In the genomic region with DNA sequence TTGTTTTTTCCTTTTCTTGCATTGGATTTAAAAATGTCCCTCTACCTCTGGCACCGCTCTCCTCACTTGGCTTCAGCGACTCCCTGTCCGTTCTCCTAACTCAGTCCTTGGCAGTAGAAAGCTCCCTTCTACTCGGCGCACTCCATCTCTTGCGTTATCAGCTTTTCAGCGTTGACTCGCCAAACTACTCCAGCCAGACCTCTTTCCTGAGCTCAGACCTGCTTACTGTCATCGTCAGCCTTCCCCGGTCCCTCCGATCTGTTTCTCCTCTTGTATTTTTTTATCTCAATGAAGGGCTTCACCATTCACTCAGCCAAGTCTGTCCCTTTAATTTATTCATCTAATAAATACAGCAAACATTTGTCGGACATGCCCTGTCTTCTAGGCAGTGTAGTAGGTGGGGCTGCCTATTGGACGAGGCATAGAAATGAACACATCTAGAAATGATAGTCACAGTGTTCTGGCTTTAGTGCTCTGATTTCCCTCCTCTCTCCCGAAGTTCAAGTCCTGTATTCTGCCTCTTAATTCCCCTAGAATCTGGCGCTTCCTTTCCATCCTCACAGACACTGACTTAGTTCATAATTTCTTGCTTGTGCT, we compare ENCODE assay signal across 9 cellular contexts. TPM values are rescaled to one million over a fixed set of nuclear protein-coding genes. Genes with fewer than 3 reads are reported as not detected.
DNase-seq lines count a peak whose midpoint lies in the region; ATAC-seq and TF ChIP-seq lines count a peak whose summit lies in the region.
"Had no signal": no experiment of that assay in that cellular context is flagged by ENCODE, and none has a peak within 500 bp of the region (broad histone marks: within the 10 kb centered on the region; RNA-seq: fewer than 3 reads in every experiment).

No MANE protein-coding gene starts in this region.

- CTCF ChIA-PET in AG04449 (lab: Yijun Ruan, JAX), result interaction anchor here (1.0 to 2.0 kb wide), 7 partner anchors 10 to 487 kb away, joined by 3 to 6 read pairs (median 5); a partner anchor contains a TSS
- CTCF ChIA-PET in activated CD8-positive, alpha-beta T cell treated with anti-CD3 and anti-CD28 coated beads, Interleukin-2, amount 10 ng/mL, durations not matched to agents 7 days and 5 days (lab: Charles Lee), result interaction anchor here (1.2 to 1.8 kb wide), 3 partner anchors 98 to 493 kb away, joined by 5 to 10 read pairs (median 6); a partner anchor contains a TSS

- TF ChIP-seq CTCF in AG04449 (IDR thresholded peaks at IDR 0.05; ENCODE audit: insufficient read depth, low read length, missing control alignments) (no peak), sigmoid colon (IDR thresholded peaks at IDR 0.05) (no peak), mesothelial cell of epicardium (IDR thresholded peaks at IDR 0.05; ENCODE audit: unreplicated experiment) (no peak)

- no peaks in the 10 kb centered on the region for H3K9me3 ChIP-seq in sigmoid colon

- no peak for TF ChIP-seq EP300 in sigmoid colon (IDR thresholded peaks at IDR 0.05)

- no peaks in the 10 kb centered on the region for H3K9me3 Mint-ChIP-seq in activated CD8-positive, alpha-beta T cell treated with anti-CD3 and anti-CD28 coated beads, Interleukin-2, amount 10 ng/mL, durations not matched to agents 7 days and 5 days (ENCODE audit: insufficient read depth)
- H3K9me3 Mint-ChIP-seq in mesothelial cell of epicardium, result no peaks in the 10 kb centered on the region
- H3K9me3 Mint-ChIP-seq: nephron had no signal

- H3K27ac ChIP-seq in sigmoid colon, result peak overlapping the region; percentile 94 to 96 (median 94)

- H3K27ac Mint-ChIP-seq in activated CD8-positive, alpha-beta T cell treated with anti-CD3 and anti-CD28 coated beads, Interleukin-2, amount 10 ng/mL, durations not matched to agents 7 days and 5 days, result no peak overlapping the region
- H3K27ac Mint-ChIP-seq in mesothelial cell of epicardium, result no peak overlapping the region
- H3K27ac Mint-ChIP-seq: nephron had no signal

- H3K4me1 ChIP-seq in sigmoid colon, result peaks cover 0 to 18% (median 12%) of the 10 kb centered on the region in 4 donors

- H3K36me3 Mint-ChIP-seq in activated CD8-positive, alpha-beta T cell treated with anti-CD3 and anti-CD28 coated beads, Interleukin-2, amount 10 ng/mL, durations not matched to agents 7 days and 5 days (ENCODE audit: low read depth), result no peaks in the 10 kb centered on the region
- no peaks in the 10 kb centered on the region for H3K36me3 Mint-ChIP-seq in mesothelial cell of epicardium

- H3K4me3 ChIP-seq in AG04449 (ENCODE audit: low read depth, low read length), result peak overlapping the region; percentile 85
- peak overlapping the region; percentile 67 to 84 (median 80) for H3K4me3 ChIP-seq in sigmoid colon

- peaks cover 5% of the 10 kb centered on the region for H3K27me3 Mint-ChIP-seq in activated CD8-positive, alpha-beta T cell treated with anti-CD3 and anti-CD28 coated beads, Interleukin-2, amount 10 ng/mL, durations not matched to agents 7 days and 5 days (ENCODE audit: low read depth)
- no peaks in the 10 kb centered on the region for H3K27me3 Mint-ChIP-seq in mesothelial cell of epicardium (ENCODE audit: low read depth)

- intact Hi-C loops in left ventricle myocardium superior (cut with micrococcal nuclease) (no loop called here), sigmoid colon (cut with DNase I) (no loop called here)

- POLR2A ChIA-PET in AG04449 (lab: Yijun Ruan, JAX), result interaction anchor here (0.9 to 1.7 kb wide), 9 partner anchors 8 to 107 kb away, joined by 3 to 9 read pairs (median 3); no protein-coding TSS in a partner anchor
- POLR2A ChIA-PET in activated CD8-positive, alpha-beta T cell treated with anti-CD3 and anti-CD28 coated beads, Interleukin-2, amount 10 ng/mL, durations not matched to agents 7 days and 5 days (lab: Charles Lee), result interaction anchor here (0.6 to 2.3 kb wide), 4 partner anchors 12 to 1244 kb away, joined by 3 to 15 read pairs (median 3); a partner anchor contains a TSS

- H3K4me3 Mint-ChIP-seq in activated CD8-positive, alpha-beta T cell treated with anti-CD3 and anti-CD28 coated beads, Interleukin-2, amount 10 ng/mL, durations not matched to agents 7 days and 5 days, result no peak overlapping the region
- no peak overlapping the region for H3K4me3 Mint-ChIP-seq in mesothelial cell of epicardium
- H3K4me3 Mint-ChIP-seq: nephron had no signal

- H3K27me3 ChIP-seq in sigmoid colon, result no peaks in the 10 kb centered on the region

- H3K4me1 Mint-ChIP-seq in activated CD8-positive, alpha-beta T cell treated with anti-CD3 and anti-CD28 coated beads, Interleukin-2, amount 10 ng/mL, durations not matched to agents 7 days and 5 days (ENCODE audit: low read depth), result peaks cover 5% of the 10 kb centered on the region
- H3K4me1 Mint-ChIP-seq in mesothelial cell of epicardium, result peaks cover 3% of the 10 kb centered on the region

- DNase-seq in AG04449 (ENCODE audit: low read depth, low spot score) (no peak), M059J (ENCODE audit: low read depth) (peak; percentile 49), left ventricle myocardium superior (no peak), sigmoid colon (peak; percentile 83), mesothelial cell of epicardium (ENCODE audit: low spot score in 2 of 2, unreplicated experiment in 2 of 2) (no peak)
- peak; percentile 36 for DNase-seq in activated CD8-positive, alpha-beta T cell treated with anti-CD3 and anti-CD28 coated beads, Interleukin-2, amount 10 ng/mL, durations not matched to agents 7 days and 5 days
- no peak for DNase-seq in NK-92 treated with Interleukin-12 subunit alpha and Interleukin-12 subunit beta, amount 100 ng/mL, for 24 hours (lab: John Stamatoyannopoulos, UW)

- 5 to 8% methylated on average over 15 of the region's 15 CpGs for WGBS in sigmoid colon, 2 donors

- H3K36me3 ChIP-seq in sigmoid colon, result no peaks in the 10 kb centered on the region

- ATAC-seq in GM18907 (IDR thresholded peaks at IDR 0.05; ENCODE audit: unreplicated experiment), result peak; percentile 14
- ATAC-seq in activated CD8-positive, alpha-beta T cell treated with anti-CD3 and anti-CD28 coated beads, Interleukin-2, amount 10 ng/mL, durations not matched to agents 7 days and 5 days, result peak; percentile 5
- peak; percentile 76 for ATAC-seq in left ventricle myocardium superior

- no peak for TF ChIP-seq POLR2A in sigmoid colon (IDR thresholded peaks at IDR 0.05)

RNA-seq across cellular contexts. Expression of a gene that starts 0.9 kb away (rescaled TPM):
- total RNA-seq in M059J (2014; rRNA removed; shearing (Covaris generic)), result 8.4 and 20.6 TPM in 2 replicates
- total RNA-seq in activated CD8-positive, alpha-beta T cell treated with anti-CD3 and anti-CD28 coated beads, Interleukin-2, amount 10 ng/mL, durations not matched to agents 7 days and 5 days, result 10 to 100 TPM; 31.7 to 32.4 TPM
- total RNA-seq in left ventricle myocardium superior (4.9 TPM), sigmoid colon (10 to 100 TPM; 12.5 to 40.4 (median 20.4) TPM), mesothelial cell of epicardium (46.2 to 51.1 TPM (median 48.6 TPM) in 3 replicates)
- polyA plus RNA-seq in sigmoid colon, result 10 to 100 TPM in 1 of 3 donors, 1 to 10 TPM in 2; 1.8 to 19.4 (median 4.9) TPM

RNA-seq across cellular contexts. Expression of a gene that starts 12.5 kb away (rescaled TPM):
- total RNA-seq in M059J (2014; rRNA removed; shearing (Covaris generic)), result 40.9 and 43.3 TPM in 2 replicates
- total RNA-seq in activated CD8-positive, alpha-beta T cell treated with anti-CD3 and anti-CD28 coated beads, Interleukin-2, amount 10 ng/mL, durations not matched to agents 7 days and 5 days, result 1 to 10 TPM; 1.0 to 1.1 TPM
- total RNA-seq in left ventricle myocardium superior, result 14.9 TPM
- 10 to 100 TPM; 13.2 to 24.6 (median 16.0) TPM for total RNA-seq in sigmoid colon
- polyA plus RNA-seq in sigmoid colon, result 1 to 10 TPM; 1.8 to 7.0 (median 3.6) TPM
- total RNA-seq in mesothelial cell of epicardium, result 38.1 to 40.9 TPM (median 40.3 TPM) in 3 replicates

RNA-seq across cellular contexts. Expression of a gene that starts 37.4 kb away (rescaled TPM):
- total RNA-seq in M059J (2014; rRNA removed; shearing (Covaris generic)), result 0.39 and 2.3 TPM in 2 replicates
- 1 to 10 TPM; 3.8 to 4.3 TPM for total RNA-seq in activated CD8-positive, alpha-beta T cell treated with anti-CD3 and anti-CD28 coated beads, Interleukin-2, amount 10 ng/mL, durations not matched to agents 7 days and 5 days
- total RNA-seq in left ventricle myocardium superior, result 8.5 TPM
- total RNA-seq in sigmoid colon, result 10 to 100 TPM in 1 of 4 donors, 1 to 10 TPM in 3; 5.6 to 11.6 (median 6.6) TPM
- 1 to 10 TPM in 2 of 3 donors, under 1 TPM in 1; 0.69 to 4.2 (median 3.8) TPM for polyA plus RNA-seq in sigmoid colon
- total RNA-seq in mesothelial cell of epicardium, result 15.8 to 20.0 TPM (median 16.6 TPM) in 3 replicates

Comparison
In these comparisons a context has a peak if more than half of its experiments do, and no peak if none do; other contexts are left out.
1. DNase-seq: peak in M059J (single experiment), activated CD8-positive, alpha-beta T cell treated with anti-CD3 and anti-CD28 coated beads, Interleukin-2, amount 10 ng/mL, durations not matched to agents 7 days and 5 days (single experiment) and sigmoid colon (single experiment); none in AG04449 (single experiment), left ventricle myocardium superior (single experiment), mesothelial cell of epicardium (0 of 2) and NK-92 treated with Interleukin-12 subunit alpha and Interleukin-12 subunit beta, amount 100 ng/mL, for 24 hours (single experiment).
2. ATAC-seq: peak in every context shown above with its lines; median percentile 76 in left ventricle myocardium superior; 14 in GM18907; 5 in activated CD8-positive, alpha-beta T cell treated with anti-CD3 and anti-CD28 coated beads, Interleukin-2, amount 10 ng/mL, durations not matched to agents 7 days and 5 days.